In genomic region chr17:43483674-43484551, GRCh38 we compare ENCODE assay signal across 8 cellular contexts. TPM values are rescaled to one million over a fixed set of nuclear protein-coding genes. Genes with fewer than 3 reads are reported as not detected.
A peak's percentile ranks its signal among the peaks of the same experiment; 100 is the strongest.
DNase-seq lines count a peak whose midpoint lies in the region; ATAC-seq and TF ChIP-seq lines count a peak whose summit lies in the region.

TSS of gene DHX8 (plus strand) at chr17:43483975. CDS start at chr17:43484038, 63 bp downstream.

- H3K4me3 ChIP-seq in upper lobe of left lung, result peak within 1 kb of the TSS; percentile 51 to 80 (median 78)

- H3K27me3 ChIP-seq in upper lobe of left lung, result no peaks in the 10 kb centered on the region

- H3K9me3 ChIP-seq in upper lobe of left lung, result no peaks in the 10 kb centered on the region

- peak in 2 of 4 donors; percentile 32 to 84 for TF ChIP-seq EP300 in upper lobe of left lung (IDR thresholded peaks at IDR 0.05)

- peak in 3 of 4 donors; percentile 69 to 86 (median 74) for TF ChIP-seq POLR2A in upper lobe of left lung (IDR thresholded peaks at IDR 0.05)

- H3K36me3 ChIP-seq in upper lobe of left lung, result no peaks in the 10 kb centered on the region

- TF ChIP-seq CTCF in GM12873 (IDR thresholded peaks at IDR 0.05; ENCODE audit: insufficient read depth, low read depth, low read length, missing control alignments) (peak; percentile 100), upper lobe of left lung (IDR thresholded peaks at IDR 0.05) (peak; percentile 100)

- H3K4me1 ChIP-seq in upper lobe of left lung, result peaks cover 24 to 31% (median 29%) of the 10 kb centered on the region in 4 donors

- 0 to 1% (median 0%) methylated on average over 51 of the region's 51 CpGs for WGBS in adipose tissue, 3 donors
- WGBS in upper lobe of left lung, 2 donors, result 0% methylated on average over 45 to 51 of the region's 51 CpGs

- DNase-seq in NCI-H1417 treated with DMSO at 0.1 percent for 48 hours (lab: John Stamatoyannopoulos, UW) (peak; percentile 97), T follicular helper cell (ENCODE audit: low read depth) (peak; percentile 97), cardiac septum (ENCODE audit: low spot score) (peak; percentile 99), pons (ENCODE audit: low spot score) (peak; percentile 100), upper lobe of left lung (peak; percentile 98 to 99)

- ATAC-seq in HG02763 (IDR thresholded peaks at IDR 0.05; ENCODE audit: unreplicated experiment), result peak; percentile 94
- ATAC-seq in upper lobe of left lung (ENCODE audit: low FRiP score in 2 of 2), result peak; percentile 99 to 100

- H3K27ac ChIP-seq in adipose tissue (ENCODE audit: low read depth, low read length) (no peak within 1 kb of the TSS), upper lobe of left lung (peak within 1 kb of the TSS; percentile 86 to 88 (median 88))

- intact Hi-C loops in cardiac septum (cut with DNase I), result loop anchor here (1.0 kb wide), 1 partner anchor 90 kb away; no protein-coding TSS in a partner anchor

RNA-seq across cellular contexts. Expression of gene DHX8, which starts in this region (rescaled TPM):
- polyA plus RNA-seq in adipose tissue, result 10 to 100 TPM; 12.9 to 18.2 (median 16.7) TPM
- 32.7 TPM for total RNA-seq in cardiac septum
- total RNA-seq in upper lobe of left lung, result 10 to 100 TPM; 23.1 to 54.0 (median 41.3) TPM
